ENCODE assay signal across 9 cellular contexts in genomic region chr5:120465281-120465961, GRCh38. TPM values are rescaled to one million over a fixed set of nuclear protein-coding genes. Genes with fewer than 3 reads are reported as not detected.
DNase-seq lines count a peak whose midpoint lies in the region; ATAC-seq lines count a peak whose summit lies in the region.
"Had no signal": no experiment of that assay in that cellular context is flagged by ENCODE, and none has a peak within 500 bp of the region (broad histone marks: within the 10 kb centered on the region; RNA-seq: fewer than 3 reads in every experiment).

No MANE protein-coding gene starts in this region.

- H3K36me3 ChIP-seq in ACC112 (ENCODE audit: insufficient read depth, low read length), result no peaks in the 10 kb centered on the region

- H2AFZ ChIP-seq in ACC112 (ENCODE audit: low read length, unreplicated experiment), result peak overlapping the region; percentile 75

- intact Hi-C loops in sciatic nerve (cut with DNase I), result no loop called here

- no peaks in the 10 kb centered on the region for H3K27me3 ChIP-seq in ACC112 (ENCODE audit: insufficient read depth, low read length)

- peak overlapping the region; percentile 35; the same call in 1 of the 2 replicates for H3K27ac ChIP-seq in ACC112 (ENCODE audit: low read depth, low read length)

- peaks cover 59% of the 10 kb centered on the region for H3K79me2 ChIP-seq in ACC112 (ENCODE audit: control insufficient read depth, insufficient read depth, low read length, unreplicated experiment)

- peak in 43 of 58 donors; percentile 2 to 75 (median 25) for DNase-seq in anterior cingulate cortex (lab: John Stamatoyannopoulos, UW)
- DNase-seq in hepatic stellate cell (ENCODE audit: low spot score), result peak; percentile 49
- peak; percentile 58 for DNase-seq in sciatic nerve (ENCODE audit: low spot score)
- DNase-seq in GM19238 (ENCODE audit: insufficient read length, low spot score), result no peak
- no peak for DNase-seq in NOMO-1 (lab: John Stamatoyannopoulos, UW; ENCODE audit: unreplicated experiment in 2 of 2)

- H3K4me1 ChIP-seq in ACC112 (ENCODE audit: control insufficient read depth, insufficient read depth, low read length, unreplicated experiment), result peaks cover 30% of the 10 kb centered on the region

- ATAC-seq in HG02642 (IDR thresholded peaks at IDR 0.05; ENCODE audit: poor library complexity, unreplicated experiment) (peak; percentile 4), sciatic nerve (peak; percentile 46), GM21447 (IDR thresholded peaks at IDR 0.05; ENCODE audit: unreplicated experiment) (no peak)

- peak overlapping the region; percentile 96 for H3K4me3 ChIP-seq in ACC112 (ENCODE audit: low read depth, low read length)

RNA-seq across cellular contexts. Expression of gene PRR16, which starts 1.3 kb away (rescaled TPM):
- 0.71 TPM for total RNA-seq in sciatic nerve
- total RNA-seq: activated naive CD4-positive, alpha-beta T cell treated with anti-CD3 and anti-CD28 coated beads, Interleukin-2, amount 50 U/mL, for 72 hours had no signal

Comparison
In these comparisons a context has a peak if more than half of its experiments do, and no peak if none do; other contexts are left out.
1. DNase-seq: peak in anterior cingulate cortex (43 of 58), hepatic stellate cell (single experiment) and sciatic nerve (single experiment); none in GM19238 (single experiment) and NOMO-1 (0 of 2).